Comparison of ENCODE assay signal across 13 cellular contexts in the genomic region with DNA sequence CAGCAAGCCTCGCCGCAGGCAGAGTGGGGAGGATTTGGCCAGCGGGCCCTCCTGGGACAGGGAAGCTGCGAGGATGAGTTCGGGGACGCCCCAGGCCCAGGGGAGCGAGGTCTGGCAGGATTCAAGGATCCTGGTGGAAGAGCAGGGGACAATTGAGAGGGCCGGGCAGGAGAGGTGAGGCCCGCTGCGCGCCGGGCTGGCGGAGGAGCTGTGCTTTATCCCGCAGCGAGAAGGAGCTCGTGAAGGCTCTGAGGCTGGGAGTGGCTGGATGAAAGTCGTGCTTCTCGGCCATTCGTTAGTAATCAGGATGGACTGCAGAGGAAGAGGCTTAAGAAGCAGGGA. TPM values are rescaled to one million over a fixed set of nuclear protein-coding genes. Genes with fewer than 3 reads are reported as not detected.
DNase-seq lines count a peak whose midpoint lies in the region; ATAC-seq, FAIRE-seq and TF ChIP-seq lines count a peak whose summit lies in the region.
"Had no signal": no experiment of that assay in that cellular context is flagged by ENCODE, and none has a peak within 500 bp of the region (broad histone marks: within the 10 kb centered on the region; RNA-seq: fewer than 3 reads in every experiment).

No MANE protein-coding gene starts in this region.

- H3K4me1 Mint-ChIP-seq in CD4-positive, CD25-positive, alpha-beta regulatory T cell: peaks cover 0 to 17% (median 6%) of the 10 kb centered on the region in 4 donors
- H3K4me1 Mint-ChIP-seq in astrocyte (ENCODE audit: low read depth, unreplicated experiment): peaks cover 5% of the 10 kb centered on the region
- peaks cover 13 to 18% of the 10 kb centered on the region in 2 donors for H3K4me1 Mint-ChIP-seq in natural killer cell treated with Interleukin-12 subunit alpha and Interleukin-12 subunit beta and Interleukin-15 and Interleukin-18, amount 100 ng/mL, for 72 hours (ENCODE audit: low read depth in 2 of 2)

- no peak overlapping the region for H3K9ac ChIP-seq in IMR-90 (ENCODE audit: low read depth, low read length)
- H3K9ac ChIP-seq in astrocyte (ENCODE audit: low read length): peak overlapping the region; percentile 17

- H4K91ac ChIP-seq in IMR-90 (ENCODE audit: insufficient read depth, low read depth, low read length): no peak overlapping the region

- no TSS peak for BruUV-seq in IMR-90 (replicated peaks; lab: Mats Ljungman, UMichigan)

- no peaks in the 10 kb centered on the region for H3K79me1 ChIP-seq in IMR-90 (ENCODE audit: low read depth in 1 of 2, low read length in 2 of 2)

- no peaks in the 10 kb centered on the region; the same call in 1 of the 2 replicates for H4K20me1 ChIP-seq in IMR-90 (ENCODE audit: insufficient read depth, low read length)
- no peaks in the 10 kb centered on the region for H4K20me1 ChIP-seq in astrocyte (ENCODE audit: insufficient read depth, low read length)

- H3K23ac ChIP-seq in IMR-90 (ENCODE audit: low read depth, low read length): no peak overlapping the region

- H2AK9ac ChIP-seq in IMR-90 (replicated peaks; ENCODE audit: low read depth, low read length, poor library complexity): peak overlapping the region; percentile 50

- no peak for DNase-seq in CD4-positive, CD25-positive, alpha-beta regulatory T cell
- no peak for DNase-seq in IMR-90
- no peak for DNase-seq in astrocyte (ENCODE audit: low read depth)
- no peak for DNase-seq in natural killer cell treated with Interleukin-12 subunit alpha and Interleukin-12 subunit beta and Interleukin-15 and Interleukin-18, amount 100 ng/mL, for 72 hours (ENCODE audit: low spot score)
- no peak for DNase-seq in GM03348 (ENCODE audit: low spot score)
- no peak for DNase-seq in left lung
- DNase-seq: WERI-Rb-1 had no signal

- H3K36me3 Mint-ChIP-seq in CD4-positive, CD25-positive, alpha-beta regulatory T cell: no peaks in the 10 kb centered on the region
- H3K36me3 Mint-ChIP-seq in astrocyte (ENCODE audit: low read depth, unreplicated experiment): peaks cover 3% of the 10 kb centered on the region
- H3K36me3 Mint-ChIP-seq in natural killer cell treated with Interleukin-12 subunit alpha and Interleukin-12 subunit beta and Interleukin-15 and Interleukin-18, amount 100 ng/mL, for 72 hours: no peaks in the 10 kb centered on the region

- no peak overlapping the region for H4K5ac ChIP-seq in IMR-90 (ENCODE audit: low read depth, low read length)

- H2BK120ac ChIP-seq in IMR-90 (ENCODE audit: low read depth, low read length): no peak overlapping the region

- dilution Hi-C loops in IMR-90 (cut with HindIII; ENCODE audit: low sequenced_read_pairs, unreplicated experiment): no loop called here

- H2BK20ac ChIP-seq in IMR-90 (ENCODE audit: low read depth, low read length): no peak overlapping the region

- no peak overlapping the region for H3K14ac ChIP-seq in IMR-90 (replicated peaks; ENCODE audit: low read depth, low read length)

- H3K4me2 ChIP-seq in IMR-90 (ENCODE audit: low read depth, low read length) (no peak overlapping the region), astrocyte (ENCODE audit: low read length) (peak overlapping the region; percentile 78)

- H2BK5ac ChIP-seq in IMR-90 (ENCODE audit: low read depth, low read length, poor library complexity, severe bottlenecking): no peak overlapping the region

- H3K4me3 Mint-ChIP-seq in CD4-positive, CD25-positive, alpha-beta regulatory T cell: peak overlapping the region in 1 of 4 donors; percentile 90
- no peak overlapping the region for H3K4me3 Mint-ChIP-seq in astrocyte (ENCODE audit: unreplicated experiment)
- H3K4me3 Mint-ChIP-seq in natural killer cell treated with Interleukin-12 subunit alpha and Interleukin-12 subunit beta and Interleukin-15 and Interleukin-18, amount 100 ng/mL, for 72 hours: peak overlapping the region; percentile 85

- POLR2A ChIA-PET in IMR-90 (lab: Charles Lee; ENCODE audit: unreplicated experiment): no interaction called here

- H3K27ac ChIP-seq in CD4-positive, CD25-positive, alpha-beta regulatory T cell (ENCODE audit: insufficient read depth, low read length, poor library complexity, severe bottlenecking): no peak overlapping the region
- H3K27ac ChIP-seq in IMR-90 (ENCODE audit: insufficient read depth, low read length) (no peak overlapping the region), astrocyte (ENCODE audit: low read depth, low read length) (peak overlapping the region; percentile 16), left lung (peak overlapping the region in 1 of 2 donors; percentile 87)
- H3K27ac ChIP-seq: WERI-Rb-1 had no signal

- peaks cover 0 to 1% (median 0%) of the 10 kb centered on the region in 7 donors for H3K9me3 Mint-ChIP-seq in CD4-positive, CD25-positive, alpha-beta regulatory T cell
- H3K9me3 Mint-ChIP-seq in astrocyte (ENCODE audit: unreplicated experiment): no peaks in the 10 kb centered on the region
- no peaks in the 10 kb centered on the region for H3K9me3 Mint-ChIP-seq in natural killer cell treated with Interleukin-12 subunit alpha and Interleukin-12 subunit beta and Interleukin-15 and Interleukin-18, amount 100 ng/mL, for 72 hours

- H3K9me3 ChIP-seq in CD4-positive, CD25-positive, alpha-beta regulatory T cell (ENCODE audit: control insufficient read depth in 2 of 2, low read length in 2 of 2): no peaks in the 10 kb centered on the region
- no peaks in the 10 kb centered on the region for H3K9me3 ChIP-seq in IMR-90 (ENCODE audit: control insufficient read depth, insufficient read depth, low read length)
- H3K9me3 ChIP-seq in astrocyte (ENCODE audit: insufficient read depth, low read depth, low read length): no peaks in the 10 kb centered on the region
- no peaks in the 10 kb centered on the region for H3K9me3 ChIP-seq in left lung
- H3K9me3 ChIP-seq: HAP-1 had no signal

- no peak overlapping the region for H2AK5ac ChIP-seq in IMR-90 (ENCODE audit: low read depth, low read length)

- no peaks in the 10 kb centered on the region for H3K27me3 Mint-ChIP-seq in CD4-positive, CD25-positive, alpha-beta regulatory T cell
- peaks cover 6% of the 10 kb centered on the region for H3K27me3 Mint-ChIP-seq in astrocyte (ENCODE audit: low read depth, unreplicated experiment)
- no peaks in the 10 kb centered on the region for H3K27me3 Mint-ChIP-seq in natural killer cell treated with Interleukin-12 subunit alpha and Interleukin-12 subunit beta and Interleukin-15 and Interleukin-18, amount 100 ng/mL, for 72 hours

- H3K27ac Mint-ChIP-seq in CD4-positive, CD25-positive, alpha-beta regulatory T cell: peak overlapping the region in 2 of 3 donors; percentile 63 to 89
- no peak overlapping the region for H3K27ac Mint-ChIP-seq in astrocyte (ENCODE audit: unreplicated experiment)
- H3K27ac Mint-ChIP-seq in natural killer cell treated with Interleukin-12 subunit alpha and Interleukin-12 subunit beta and Interleukin-15 and Interleukin-18, amount 100 ng/mL, for 72 hours: peak overlapping the region; percentile 82 to 85

- H4K8ac ChIP-seq in IMR-90 (ENCODE audit: low read depth in 2 of 2, low read length in 2 of 2): no peak overlapping the region

- ATAC-seq in CD4-positive, CD25-positive, alpha-beta regulatory T cell (ENCODE audit: low read depth in 2 of 2): no peak
- ATAC-seq in IMR-90 (ENCODE audit: low read depth) (no peak), GM21367 (IDR thresholded peaks at IDR 0.05; ENCODE audit: unreplicated experiment) (no peak), HG02610 (IDR thresholded peaks at IDR 0.05; ENCODE audit: unreplicated experiment) (no peak), left lung (no peak)
- no peak for ATAC-seq in natural killer cell treated with Interleukin-12 subunit alpha and Interleukin-12 subunit beta and Interleukin-15 and Interleukin-18, amount 100 ng/mL, for 72 hours

- no peaks in the 10 kb centered on the region for H3K36me3 ChIP-seq in CD4-positive, CD25-positive, alpha-beta regulatory T cell (ENCODE audit: control insufficient read depth, insufficient read depth, low read length)
- H3K36me3 ChIP-seq in IMR-90 (ENCODE audit: control insufficient read depth, insufficient read depth, low read length): no peaks in the 10 kb centered on the region
- no peaks in the 10 kb centered on the region for H3K36me3 ChIP-seq in astrocyte (ENCODE audit: insufficient read depth, low read length)
- no peaks in the 10 kb centered on the region for H3K36me3 ChIP-seq in left lung
- H3K36me3 ChIP-seq: HAP-1, WERI-Rb-1 had no signal

- intact Hi-C loops in IMR-90 (cut with micrococcal nuclease) (no loop called here), left lung (cut with DNase I) (no loop called here)

- no peak for TF ChIP-seq RAD21 in IMR-90 (IDR thresholded peaks at IDR 0.05; ENCODE audit: low read length)

- no peaks in the 10 kb centered on the region for H3K27me3 ChIP-seq in CD4-positive, CD25-positive, alpha-beta regulatory T cell (ENCODE audit: control insufficient read depth, insufficient read depth, low read length)
- peaks cover 9% of the 10 kb centered on the region; the same call in 1 of the 2 replicates for H3K27me3 ChIP-seq in IMR-90 (ENCODE audit: control insufficient read depth, insufficient read depth, low read length)
- peaks cover 3% of the 10 kb centered on the region for H3K27me3 ChIP-seq in astrocyte (ENCODE audit: insufficient read depth, low read length)
- peaks cover 0 to 23% of the 10 kb centered on the region in 2 donors for H3K27me3 ChIP-seq in left lung

- FAIRE-seq in astrocyte (lab: Jason Lieb, UNC): no peak

- H3K79me2 ChIP-seq in astrocyte (ENCODE audit: insufficient read depth, low read length): no peaks in the 10 kb centered on the region

- no peak for TF ChIP-seq POLR2A in IMR-90 (IDR thresholded peaks at IDR 0.05; ENCODE audit: low read depth, low read length)

- no peak overlapping the region for H3K4me3 ChIP-seq in CD4-positive, CD25-positive, alpha-beta regulatory T cell (ENCODE audit: low read depth, low read length)
- H3K4me3 ChIP-seq in IMR-90 (ENCODE audit: insufficient read depth, low read depth, low read length) (no peak overlapping the region), astrocyte (ENCODE audit: insufficient read depth, low read depth, low read length) (no peak overlapping the region), left lung (peak overlapping the region in 1 of 2 donors; percentile 32)
- H3K4me3 ChIP-seq: HAP-1 had no signal

- H3K56ac ChIP-seq in IMR-90 (ENCODE audit: extremely low read depth, insufficient read depth, low read length): no peak overlapping the region

- H3K4me1 ChIP-seq in CD4-positive, CD25-positive, alpha-beta regulatory T cell (ENCODE audit: control insufficient read depth, insufficient read depth, low read length, poor library complexity, severe bottlenecking): peaks cover 7% of the 10 kb centered on the region
- H3K4me1 ChIP-seq in IMR-90 (ENCODE audit: control insufficient read depth, insufficient read depth, low read length): 0 out of 2 replicates have a peak, but pooled peaks cover 2% of the 10 kb centered on the region
- H3K4me1 ChIP-seq in astrocyte (ENCODE audit: insufficient read depth, low read length): peaks cover 9% of the 10 kb centered on the region
- H3K4me1 ChIP-seq in left lung: peaks cover 8 to 38% of the 10 kb centered on the region in 2 donors
- H3K4me1 ChIP-seq: HAP-1 had no signal

- no peak overlapping the region for H2BK15ac ChIP-seq in IMR-90 (ENCODE audit: low read depth, low read length)

- CTCF ChIA-PET in IMR-90 (lab: Yijun Ruan, JAX): no interaction called here

- no peak overlapping the region for H3K18ac ChIP-seq in IMR-90 (ENCODE audit: low read depth, low read length)

- H3K4ac ChIP-seq in IMR-90 (ENCODE audit: low read depth, low read length): no peak overlapping the region

- no peak for TF ChIP-seq CTCF in IMR-90 (conservative IDR thresholded peaks at IDR 0.05; ENCODE audit: low read depth, low read length)
- TF ChIP-seq CTCF in astrocyte (IDR thresholded peaks at IDR 0.05; ENCODE audit: insufficient read depth, low read depth, low read length): no peak
- no peak for TF ChIP-seq CTCF in left lung (IDR thresholded peaks at IDR 0.05)

- H2AFZ ChIP-seq in IMR-90 (replicated peaks; ENCODE audit: low read length, poor library complexity): peak overlapping the region; percentile 82
- peak overlapping the region; percentile 57 for H2AFZ ChIP-seq in astrocyte (ENCODE audit: low read depth, low read length)

- in situ Hi-C loops in IMR-90 (cut with MboI; ENCODE audit: low sequenced_read_pairs): no loop called here

- WGBS in IMR-90 (ENCODE audit: extremely low coverage in 2 of 2, insufficient read length in 1 of 2), 2 experiments: 91% methylated on average over 9 of the region's 19 CpGs; no CpG with 5 or more reads in 1 of the 2 experiments

- 0 out of 2 replicates have a peak, but pooled peaks cover 3% of the 10 kb centered on the region for H3K9me1 ChIP-seq in IMR-90 (ENCODE audit: insufficient read depth, low read length)

RNA-seq across cellular contexts. Expression of a gene that starts 3.6 kb away (rescaled TPM):
- not detected for total RNA-seq in CD4-positive, CD25-positive, alpha-beta regulatory T cell
- polyA plus RNA-seq in CD4-positive, CD25-positive, alpha-beta regulatory T cell: 1 to 10 TPM in 1 of 4 donors, under 1 TPM in 3; 0.38 to 2.2 (median 0.63) TPM
- total RNA-seq in IMR-90 (2012; rRNA removed) (not detected in 2 replicates), astrocyte (not detected in 2 replicates), left lung (1 to 10 TPM in 1 of 2 donors, not detected in 1; 1.2 TPM)
- not detected in 2 replicates for polyA plus RNA-seq in IMR-90 (2012; rRNA removed)
- not detected in 2 replicates for polyA plus RNA-seq in IMR-90 (2012; cell fraction: cytosol; rRNA removed)
- polyA plus RNA-seq in IMR-90 (2012; cell fraction: nucleus; rRNA removed; ENCODE audit: low replicate concordance): not detected in 2 replicates
- total RNA-seq in natural killer cell treated with Interleukin-12 subunit alpha and Interleukin-12 subunit beta and Interleukin-15 and Interleukin-18, amount 100 ng/mL, for 72 hours: not detected
- total RNA-seq: Daoy, pulmonary artery endothelial cell had no signal

RNA-seq across cellular contexts. Expression of a gene that starts 8.7 kb away (rescaled TPM):
- total RNA-seq in CD4-positive, CD25-positive, alpha-beta regulatory T cell: not detected
- polyA plus RNA-seq in CD4-positive, CD25-positive, alpha-beta regulatory T cell: not detected
- total RNA-seq in IMR-90 (2012; rRNA removed): not detected in 2 replicates
- polyA plus RNA-seq in IMR-90 (2012; rRNA removed): 0.09 TPM in 1 of 2 replicates, not detected in the other
- not detected in 2 replicates for polyA plus RNA-seq in IMR-90 (2012; cell fraction: cytosol; rRNA removed)
- 0.07 and 0.28 TPM in 2 replicates for polyA plus RNA-seq in IMR-90 (2012; cell fraction: nucleus; rRNA removed; ENCODE audit: low replicate concordance)
- 0.41 TPM in 1 of 2 replicates, not detected in the other for total RNA-seq in astrocyte
- total RNA-seq in natural killer cell treated with Interleukin-12 subunit alpha and Interleukin-12 subunit beta and Interleukin-15 and Interleukin-18, amount 100 ng/mL, for 72 hours: 1 to 10 TPM in 1 of 2 donors, not detected in 1; 1.0 TPM
- 1 to 10 TPM; 1.2 to 8.8 TPM for total RNA-seq in left lung
- total RNA-seq: Daoy, epithelial cell of proximal tubule, pulmonary artery endothelial cell had no signal
